28 cellular contexts compared by ENCODE assay signal in genomic region chr2:164189851-164190250, GRCh38.
"Had no signal": no experiment of that assay in that cellular context is flagged by ENCODE, and none has a peak within 500 bp of the region (broad histone marks: within the 10 kb centered on the region; RNA-seq: fewer than 3 reads in every experiment).

No MANE protein-coding gene starts in this region.

- H3K27ac Mint-ChIP-seq: naive thymus-derived CD4-positive, alpha-beta T cell; natural killer cell; nephron; neural progenitor cell; progenitor cell of endocrine pancreas; stimulated activated effector memory CD8-positive, alpha-beta T cell treated with anti-CD3 and anti-CD28 coated beads, Interleukin-12 subunit alpha, Interleukin-12 subunit beta, amount 100 ng/mL, for 72 hours; stimulated activated naive CD8-positive, alpha-beta T cell treated with anti-CD3 and anti-CD28 coated beads, Interleukin-15, amount 100 ng/mL, for 72 hours; type B pancreatic cell had no signal

- H3K9me3 Mint-ChIP-seq: type B pancreatic cell had no signal

- H3K4me1 ChIP-seq: neural progenitor cell, parathyroid adenoma, psoas muscle, right lobe of liver, sigmoid colon, spleen, suprapubic skin, testis, tibial artery, transverse colon, upper lobe of right lung, uterus had no signal

- H3K27ac ChIP-seq: neural progenitor cell, parathyroid adenoma, psoas muscle, right lobe of liver, sigmoid colon, spleen, suprapubic skin, testis, tibial artery, transverse colon, upper lobe of right lung, uterus had no signal

- H2AFZ ChIP-seq: parathyroid adenoma had no signal

- DNase-seq: naive thymus-derived CD4-positive, alpha-beta T cell; natural killer cell; posterior cingulate gyrus; psoas muscle; right cardiac atrium; right lobe of liver; sigmoid colon; small intestine; spleen; stimulated activated CD4-positive, alpha-beta T cell treated with anti-CD3 and anti-CD28 coated beads, Interleukin-12 subunit alpha, Interleukin-12 subunit beta, amount 100 ng/mL, for 4 hours; stimulated activated CD4-positive, alpha-beta T cell treated with anti-CD3 and anti-CD28 coated beads, Interleukin-1b, Interleukin-23, amount 100 ng/mL, for 48 hours; stimulated activated CD4-positive, alpha-beta T cell treated with anti-CD3 and anti-CD28 coated beads, Interleukin-4, amount 100 ng/mL, for 24 hours; stimulated activated naive CD4-positive, alpha-beta T cell; stimulated activated naive CD8-positive, alpha-beta T cell treated with anti-CD3 and anti-CD28 coated beads, Interleukin-15, amount 100 ng/mL, for 72 hours; stimulated activated naive CD8-positive, alpha-beta T cell treated with anti-CD3 and anti-CD28 coated beads, Interleukin-15, Interleukin-2, amounts not matched to agents 100 U/mL and 50 U/mL, for 24 hours; substantia nigra; testis; tibial artery; transverse colon; upper lobe of right lung; uterus had no signal

- H3K9me3 ChIP-seq: right lobe of liver, sigmoid colon, suprapubic skin, testis, tibial artery, transverse colon, upper lobe of right lung, uterus had no signal

- H3K36me3 Mint-ChIP-seq: naive thymus-derived CD4-positive, alpha-beta T cell; natural killer cell; stimulated activated effector memory CD8-positive, alpha-beta T cell treated with anti-CD3 and anti-CD28 coated beads, Interleukin-12 subunit alpha, Interleukin-12 subunit beta, amount 100 ng/mL, for 72 hours; type B pancreatic cell had no signal

- ATAC-seq: naive thymus-derived CD4-positive, alpha-beta T cell; natural killer cell; psoas muscle; right cardiac atrium; right lobe of liver; stimulated activated effector memory CD8-positive, alpha-beta T cell treated with anti-CD3 and anti-CD28 coated beads, Interleukin-12 subunit alpha, Interleukin-12 subunit beta, amount 100 ng/mL, for 72 hours; stimulated activated naive CD8-positive, alpha-beta T cell treated with anti-CD3 and anti-CD28 coated beads, Interleukin-15, amount 100 ng/mL, for 72 hours; stimulated activated naive CD8-positive, alpha-beta T cell treated with anti-CD3 and anti-CD28 coated beads, Interleukin-15, Interleukin-2, amounts not matched to agents 100 U/mL and 50 U/mL, for 24 hours; upper lobe of right lung had no signal

- H3K27me3 ChIP-seq: neural progenitor cell, right lobe of liver, sigmoid colon, spleen, suprapubic skin, testis, tibial artery, transverse colon, upper lobe of right lung, uterus had no signal

- H3K4me3 Mint-ChIP-seq: naive thymus-derived CD4-positive, alpha-beta T cell; natural killer cell; nephron; neural progenitor cell; stimulated activated effector memory CD8-positive, alpha-beta T cell treated with anti-CD3 and anti-CD28 coated beads, Interleukin-12 subunit alpha, Interleukin-12 subunit beta, amount 100 ng/mL, for 72 hours; stimulated activated naive CD8-positive, alpha-beta T cell treated with anti-CD3 and anti-CD28 coated beads, Interleukin-15, amount 100 ng/mL, for 72 hours; type B pancreatic cell had no signal

- H3K4me2 ChIP-seq: neural progenitor cell had no signal

- H3K4me1 Mint-ChIP-seq: naive thymus-derived CD4-positive, alpha-beta T cell; natural killer cell; nephron; neural progenitor cell; stimulated activated effector memory CD8-positive, alpha-beta T cell treated with anti-CD3 and anti-CD28 coated beads, Interleukin-12 subunit alpha, Interleukin-12 subunit beta, amount 100 ng/mL, for 72 hours; stimulated activated naive CD8-positive, alpha-beta T cell treated with anti-CD3 and anti-CD28 coated beads, Interleukin-15, amount 100 ng/mL, for 72 hours had no signal

- H3K4me3 ChIP-seq: neural progenitor cell, psoas muscle, right lobe of liver, sigmoid colon, spleen, suprapubic skin, testis, tibial artery, transverse colon, upper lobe of right lung, uterus had no signal

- H3K27me3 Mint-ChIP-seq: naive thymus-derived CD4-positive, alpha-beta T cell; progenitor cell of endocrine pancreas; stimulated activated naive CD8-positive, alpha-beta T cell treated with anti-CD3 and anti-CD28 coated beads, Interleukin-15, amount 100 ng/mL, for 72 hours; type B pancreatic cell had no signal

- H3K36me3 ChIP-seq: right lobe of liver, sigmoid colon, spleen, suprapubic skin, tibial artery, transverse colon, upper lobe of right lung, uterus had no signal

- H3K79me2 ChIP-seq: parathyroid adenoma had no signal

- H3K9ac ChIP-seq: neural progenitor cell, parathyroid adenoma had no signal
